Comparison of ENCODE assay signal across 1 cellular context in genomic region chr1:212309967-212310366, GRCh38.
A peak's percentile ranks its signal among the peaks of the same experiment; 100 is the strongest.
TF ChIP-seq lines count a peak whose summit lies in the region.

No MANE protein-coding gene starts in this region.

TF ChIP-seq in HepG2, 621 proteins besides CTCF, POLR2A, EP300 and RAD21 (continues in another document):
- TF ChIP-seq TFAP4 (IDR thresholded peaks at IDR 0.05; ENCODE audit: borderline replicate concordance, low read depth) (peak; percentile 88), ZNF639 (CRISPR knock-in tag; conservative IDR thresholded peaks at IDR 0.05) (no peak), ZBTB34 (CRISPR knock-in tag; IDR thresholded peaks at IDR 0.05) (no peak), ZNF761 (CRISPR knock-in tag; conservative IDR thresholded peaks at IDR 0.05) (no peak), BCLAF1 (IDR thresholded peaks at IDR 0.05) (no peak), SNAPC4 (CRISPR knock-in tag; IDR thresholded peaks at IDR 0.05) (no peak), ZNF362 (CRISPR knock-in tag; IDR thresholded peaks at IDR 0.05; ENCODE audit: borderline replicate concordance) (peak; percentile 52; the same call in 1 of the 2 replicates), ZNF597 (CRISPR knock-in tag; IDR thresholded peaks at IDR 0.05) (no peak), ZNF276 (CRISPR knock-in tag; IDR thresholded peaks at IDR 0.05; ENCODE audit: low read depth) (no peak), NFYC (CRISPR knock-in tag; IDR thresholded peaks at IDR 0.05) (no peak), CCDC6 (CRISPR knock-in tag; IDR thresholded peaks at IDR 0.05) (no peak), ZHX2 (IDR thresholded peaks at IDR 0.05; ENCODE audit: low read depth) (no peak), ZHX2 (CRISPR knock-in tag; IDR thresholded peaks at IDR 0.05; ENCODE audit: borderline replicate concordance) (no peak), NKX3-1 (CRISPR knock-in tag; IDR thresholded peaks at IDR 0.05) (no peak), RNF2 (conservative IDR thresholded peaks at IDR 0.05; ENCODE audit: low read depth) (no peak), MIER3 (CRISPR knock-in tag; IDR thresholded peaks at IDR 0.05; ENCODE audit: borderline replicate concordance) (no peak), GLMP (CRISPR knock-in tag; IDR thresholded peaks at IDR 0.05; ENCODE audit: borderline replicate concordance) (no peak), DNMT1 (CRISPR knock-in tag; IDR thresholded peaks at IDR 0.05) (no peak), ZMAT3 (CRISPR knock-in tag; conservative IDR thresholded peaks at IDR 0.05) (no peak), MXI1 (IDR thresholded peaks at IDR 0.05; ENCODE audit: borderline replicate concordance, low read depth, low read length) (no peak), HES4 (CRISPR knock-in tag; IDR thresholded peaks at IDR 0.05; ENCODE audit: borderline replicate concordance) (no peak), PLSCR1 (CRISPR knock-in tag; IDR thresholded peaks at IDR 0.05; ENCODE audit: borderline replicate concordance) (no peak), FOXC1 (CRISPR knock-in tag; IDR thresholded peaks at IDR 0.05; ENCODE audit: borderline replicate concordance) (no peak), THYN1 (CRISPR knock-in tag; IDR thresholded peaks at IDR 0.05; ENCODE audit: borderline replicate concordance, low read depth) (no peak), ZEB1 (IDR thresholded peaks at IDR 0.05; ENCODE audit: insufficient replicate concordance, low read depth) (no peak), NFIC (IDR thresholded peaks at IDR 0.05; ENCODE audit: low read length) (peak; percentile 42; the same call in 1 of the 2 replicates), KMT2B (CRISPR knock-in tag; IDR thresholded peaks at IDR 0.05) (no peak), ATRX (CRISPR knock-in tag; IDR thresholded peaks at IDR 0.05; ENCODE audit: borderline replicate concordance) (no peak), ONECUT2 (CRISPR knock-in tag; IDR thresholded peaks at IDR 0.05) (peak; percentile 78), RELA (CRISPR knock-in tag; IDR thresholded peaks at IDR 0.05) (no peak), BRD4 (CRISPR knock-in tag; IDR thresholded peaks at IDR 0.05) (no peak)
